15 cellular contexts compared by ENCODE assay signal in genomic region chr6:166675736-166676135, GRCh38.
"Had no signal": no experiment of that assay in that cellular context is flagged by ENCODE, and none has a peak within 500 bp of the region (broad histone marks: within the 10 kb centered on the region; RNA-seq: fewer than 3 reads in every experiment).

No MANE protein-coding gene starts in this region.

- DNase-seq: activated CD4-positive, alpha-beta memory T cell treated with anti-CD3 and anti-CD28 coated beads for 36 hours; activated CD8-positive, alpha-beta memory T cell treated with anti-CD3 and anti-CD28 coated beads, Interleukin-2, amount 10 ng/mL, durations not matched to agents 7 days and 5 days; activated naive CD4-positive, alpha-beta T cell treated with anti-CD3 and anti-CD28 coated beads for 36 hours; activated T-cell treated with anti-CD3 and anti-CD28 coated beads, Interleukin-2, amount 50 U/mL, for 1 hour; dorsolateral prefrontal cortex; endodermal cell; left ventricle myocardium inferior; mesendoderm; sigmoid colon; spleen; upper lobe of left lung had no signal

- H3K27ac ChIP-seq: left ventricle myocardium inferior, sigmoid colon, spleen, upper lobe of left lung had no signal

- ATAC-seq: activated CD8-positive, alpha-beta memory T cell treated with anti-CD3 and anti-CD28 coated beads, Interleukin-2, amount 10 ng/mL, durations not matched to agents 7 days and 5 days had no signal

- H3K4me3 Mint-ChIP-seq: activated CD4-positive, alpha-beta memory T cell treated with anti-CD3 and anti-CD28 coated beads for 36 hours; activated CD8-positive, alpha-beta memory T cell treated with anti-CD3 and anti-CD28 coated beads, Interleukin-2, amount 10 ng/mL, durations not matched to agents 7 days and 5 days; activated naive CD4-positive, alpha-beta T cell treated with anti-CD3 and anti-CD28 coated beads for 36 hours; endodermal cell; stimulated activated naive CD8-positive, alpha-beta T cell treated with anti-CD3 and anti-CD28 coated beads, Interleukin-15, Interleukin-2, amounts not matched to agents 100 ng/mL and 50 ng/mL, for 24 hours had no signal

- H3K36me3 ChIP-seq: left ventricle myocardium inferior, sigmoid colon, spleen, upper lobe of left lung had no signal

- H3K27ac Mint-ChIP-seq: activated CD4-positive, alpha-beta memory T cell treated with anti-CD3 and anti-CD28 coated beads for 36 hours; activated CD8-positive, alpha-beta memory T cell treated with anti-CD3 and anti-CD28 coated beads, Interleukin-2, amount 10 ng/mL, durations not matched to agents 7 days and 5 days; activated naive CD4-positive, alpha-beta T cell treated with anti-CD3 and anti-CD28 coated beads for 36 hours; activated T-helper 2 cell treated with anti-CD3 and anti-CD28 coated beads, Interferon-gamma antibody, Interleukin-2, Interleukin-4, amounts not matched to agents 10 μg/mL and 5 μg/mL and 100 μg/mL, durations not matched to agents 14 hours and 24 hours and 36 hours; endodermal cell; stimulated activated naive CD8-positive, alpha-beta T cell treated with anti-CD3 and anti-CD28 coated beads, Interleukin-15, Interleukin-2, amounts not matched to agents 100 ng/mL and 50 ng/mL, for 24 hours had no signal

- FAIRE-seq: astrocyte, islet of Langerhans had no signal

- H3K36me3 Mint-ChIP-seq: activated CD4-positive, alpha-beta memory T cell treated with anti-CD3 and anti-CD28 coated beads for 36 hours; activated CD8-positive, alpha-beta memory T cell treated with anti-CD3 and anti-CD28 coated beads, Interleukin-2, amount 10 ng/mL, durations not matched to agents 7 days and 5 days had no signal

- H3K4me3 ChIP-seq: dorsolateral prefrontal cortex, left ventricle myocardium inferior, sigmoid colon, spleen had no signal

- H3K27me3 ChIP-seq: dorsolateral prefrontal cortex, sigmoid colon had no signal

- H3K9me3 ChIP-seq: left ventricle myocardium inferior, sigmoid colon, spleen, upper lobe of left lung had no signal

- H3K4me1 Mint-ChIP-seq: activated CD8-positive, alpha-beta memory T cell treated with anti-CD3 and anti-CD28 coated beads, Interleukin-2, amount 10 ng/mL, durations not matched to agents 7 days and 5 days had no signal

- H3K9me3 Mint-ChIP-seq: activated naive CD4-positive, alpha-beta T cell treated with anti-CD3 and anti-CD28 coated beads for 36 hours; activated T-helper 2 cell treated with anti-CD3 and anti-CD28 coated beads, Interferon-gamma antibody, Interleukin-2, Interleukin-4, amounts not matched to agents 10 μg/mL and 5 μg/mL and 100 μg/mL, durations not matched to agents 14 hours and 24 hours and 36 hours had no signal
